ENCODE assay signal across 2 cellular contexts in the genomic region with DNA sequence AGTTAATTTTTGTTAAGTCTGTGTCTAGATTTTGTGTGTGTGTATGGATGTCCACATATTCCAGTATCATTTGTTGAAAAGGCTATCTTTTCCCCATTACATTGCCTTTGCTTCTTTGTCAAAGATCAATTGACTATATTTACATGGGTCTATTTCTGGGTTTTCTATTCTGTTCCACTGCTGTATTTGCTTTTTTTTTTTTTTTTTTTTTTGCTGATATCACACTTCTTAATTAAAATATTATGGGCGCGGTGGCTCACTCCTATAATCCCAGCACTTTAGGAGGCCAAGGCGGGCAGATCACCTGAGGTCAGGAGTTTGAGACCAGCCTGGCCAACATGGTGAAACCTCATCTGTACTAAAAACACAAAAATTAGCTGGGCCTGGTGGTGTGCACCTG.
A peak's percentile ranks its signal among the peaks of the same experiment; 100 is the strongest.
TF ChIP-seq lines count a peak whose summit lies in the region.

No MANE protein-coding gene starts in this region.

TF ChIP-seq in IMR-90, 13 proteins besides CTCF, POLR2A, EP300 and RAD21:
- 0 out of 2 replicates have a peak, but pooled peaks have one; percentile 19 for TF ChIP-seq MAFK (IDR thresholded peaks at IDR 0.05; ENCODE audit: low read depth, low read length)

TF ChIP-seq in K562, 482 proteins besides CTCF, POLR2A, EP300 and RAD21:
- peak; percentile 75 for TF ChIP-seq ZNF316 (IDR thresholded peaks at IDR 0.05)
